Comparison of ENCODE assay signal across 1 cellular context in genomic region chr2:9720352-9721093, GRCh38.
TF ChIP-seq lines count a peak whose summit lies in the region.

No MANE protein-coding gene starts in this region.

TF ChIP-seq in K562, 482 proteins besides CTCF, POLR2A, EP300 and RAD21 (continued from another document):
- TF ChIP-seq ZBTB40 (IDR thresholded peaks at IDR 0.05), result peak; percentile 95
- peak; percentile 83 for TF ChIP-seq ZBTB40 (CRISPR knock-in tag; IDR thresholded peaks at IDR 0.05)
